25 cellular contexts compared by ENCODE assay signal in genomic region chr20:24531202-24531601, GRCh38.
"Had no signal": no experiment of that assay in that cellular context is flagged by ENCODE, and none has a peak within 500 bp of the region (broad histone marks: within the 10 kb centered on the region; RNA-seq: fewer than 3 reads in every experiment).

No MANE protein-coding gene starts in this region.

- DNase-seq: stimulated activated CD4-positive, alpha-beta T cell treated with anti-CD3 and anti-CD28 coated beads, Interleukin-2, amount 100 ng/mL, for 48 hours; stimulated activated CD4-positive, alpha-beta T cell treated with anti-CD3 and anti-CD28 coated beads, Interleukin-4, amount 100 ng/mL, for 1 hour; stimulated activated CD4-positive, alpha-beta T cell treated with anti-CD3 and anti-CD28 coated beads, Interleukin-4, amount 100 ng/mL, for 24 hours; stimulated activated CD4-positive, alpha-beta T cell treated with anti-CD3 and anti-CD28 coated beads, Interleukin-4, amount 100 ng/mL, for 4 hours; stimulated activated CD8-positive, alpha-beta memory T cell treated with anti-CD3 and anti-CD28 coated beads, Interleukin-4, amount 100 ng/mL, for 48 hours; stimulated activated naive B cell treated with anti-CD40 and anti-IgM and Interleukin-4, amounts not matched to agents 10 μg/mL and 1 μg/mL and 100 μg/mL, for 72 hours; stimulated activated naive CD4-positive, alpha-beta T cell; stimulated activated naive CD4-positive, alpha-beta T cell treated with Interleukin-2 at 50 U/mL for 16 hours; stimulated activated naive CD8-positive, alpha-beta T cell treated with anti-CD3 and anti-CD28 coated beads, Interleukin-15, amount 100 ng/mL, for 72 hours; stimulated activated naive CD8-positive, alpha-beta T cell treated with anti-CD3 and anti-CD28 coated beads, Interleukin-15, Interleukin-2, amounts not matched to agents 100 U/mL and 50 U/mL, for 24 hours; stomach; substantia nigra; testis; thyroid gland; tibial artery; transverse colon; trophoblast cell; upper lobe of left lung; upper lobe of right lung; uterus had no signal

- FAIRE-seq: urothelium cell line had no signal

- H3K27me3 ChIP-seq: stomach, suprapubic skin, testis, thyroid gland, tibial artery, tibial nerve, transverse colon, upper lobe of left lung, upper lobe of right lung, uterus, vagina had no signal

- H3K4me3 ChIP-seq: stomach, suprapubic skin, testis, thoracic aorta, thyroid gland, tibial artery, tibial nerve, transverse colon, upper lobe of left lung, upper lobe of right lung, uterus, vagina had no signal

- H3K4me1 ChIP-seq: stomach, suprapubic skin, testis, thyroid gland, tibial artery, tibial nerve, transverse colon, upper lobe of left lung, upper lobe of right lung, uterus, vagina had no signal

- H3K36me3 ChIP-seq: stomach, suprapubic skin, thoracic aorta, thyroid gland, tibial artery, tibial nerve, transverse colon, upper lobe of left lung, upper lobe of right lung, uterus, vagina had no signal

- H3K9me3 ChIP-seq: stomach, suprapubic skin, testis, thoracic aorta, thyroid gland, tibial artery, tibial nerve, transverse colon, upper lobe of left lung, upper lobe of right lung, uterus, vagina had no signal

- H3K27ac ChIP-seq: stomach, suprapubic skin, testis, thoracic aorta, thyroid gland, tibial artery, tibial nerve, transverse colon, upper lobe of left lung, upper lobe of right lung, uterus, vagina had no signal
